10 cellular contexts compared by ENCODE assay signal in genomic region chr19:46579286-46579944, GRCh38. TPM values are rescaled to one million over a fixed set of nuclear protein-coding genes. Genes with fewer than 3 reads are reported as not detected.
A peak's percentile ranks its signal among the peaks of the same experiment; 100 is the strongest.
DNase-seq lines count a peak whose midpoint lies in the region; ATAC-seq, FAIRE-seq and TF ChIP-seq lines count a peak whose summit lies in the region.
"Had no signal": no experiment of that assay in that cellular context is flagged by ENCODE, and none has a peak within 500 bp of the region (broad histone marks: within the 10 kb centered on the region; RNA-seq: fewer than 3 reads in every experiment).

No MANE protein-coding gene starts in this region.

- H3K36me3 ChIP-seq in liver (ENCODE audit: control insufficient read depth in 4 of 4, insufficient read depth in 3 of 4, low read depth in 1 of 4, low read length in 3 of 4) (no peaks in the 10 kb centered on the region), PC-9 (ENCODE audit: low read depth) (no peaks in the 10 kb centered on the region), prostate gland (no peaks in the 10 kb centered on the region)

- no peak for TF ChIP-seq RAD21 in A549 (conservative IDR thresholded peaks at IDR 0.05 in 1 of 2, IDR thresholded peaks at IDR 0.05 in 1 of 2)
- no peak for TF ChIP-seq RAD21 in liver (IDR thresholded peaks at IDR 0.05)

- TF ChIP-seq CTCF in A549 (IDR thresholded peaks at IDR 0.05) (peak; percentile 27; the same call in 2 of the 3 replicates), GM12874 (IDR thresholded peaks at IDR 0.05; ENCODE audit: insufficient read depth, low read depth, low read length) (peak; percentile 66), liver (IDR thresholded peaks at IDR 0.05; ENCODE audit: low read depth, low read length, missing input control) (peak; percentile 6), PC-9 (conservative IDR thresholded peaks at IDR 0.05) (no peak), prostate gland (IDR thresholded peaks at IDR 0.05) (no peak)

- no peaks in the 10 kb centered on the region for H4K20me1 ChIP-seq in PC-9 (ENCODE audit: insufficient read depth)

- H3K27ac ChIP-seq in A549 (no peak overlapping the region), liver (ENCODE audit: low read depth in 1 of 2, low read length in 2 of 2) (no peak overlapping the region), PC-9 (no peak overlapping the region), prostate gland (no peak overlapping the region)

- H3K79me2 ChIP-seq in PC-9 (ENCODE audit: low read depth), result no peaks in the 10 kb centered on the region

- CTCF ChIA-PET in A549 (lab: Yijun Ruan, JAX) (interaction anchor here (0.9 to 2.7 kb wide), 6 partner anchors 33 to 117 kb away, joined by 3 to 11 read pairs (median 4); no protein-coding TSS in a partner anchor), PC-9 (lab: Charles Lee) (no interaction called here)

- H3K9me2 ChIP-seq in PC-9 (ENCODE audit: insufficient read depth), result no peaks in the 10 kb centered on the region

- H3K4me1 ChIP-seq in A549, result no peaks in the 10 kb centered on the region
- no peaks in the 10 kb centered on the region for H3K4me1 ChIP-seq in liver (ENCODE audit: control insufficient read depth in 4 of 4, insufficient read depth in 4 of 4, low read length in 3 of 4)
- H3K4me1 ChIP-seq in PC-9 (replicated peaks; ENCODE audit: insufficient read depth), result no peaks in the 10 kb centered on the region
- no peaks in the 10 kb centered on the region for H3K4me1 ChIP-seq in prostate gland (replicated peaks)

- H3K4me3 ChIP-seq in A549, result no peak overlapping the region
- no peak overlapping the region for H3K4me3 ChIP-seq in liver (ENCODE audit: low read depth in 1 of 3, low read length in 3 of 3)
- no peak overlapping the region for H3K4me3 ChIP-seq in PC-9
- H3K4me3 ChIP-seq in prostate gland, result no peak overlapping the region

- DNase-seq in A549 (ENCODE audit: low read depth in 1 of 2, low spot score in 1 of 2), result peak; percentile 28 to 55
- peak; percentile 76 for DNase-seq in activated CD8-positive, alpha-beta memory T cell treated with anti-CD3 and anti-CD28 coated beads, Interleukin-2, amount 50 U/mL, for 48 hours
- no peak for DNase-seq in posterior vena cava (ENCODE audit: low spot score)
- DNase-seq in PC-9, result no peak
- no peak for DNase-seq in prostate gland (ENCODE audit: low spot score)
- DNase-seq: SHP77 treated with DMSO at 0.1 percent for 48 hours had no signal

- no peak for FAIRE-seq in A549 (lab: Jason Lieb, UNC)
- FAIRE-seq: frontal cortex had no signal

- 57% methylated on average over 10 of the region's 10 CpGs for WGBS in A549 (ENCODE audit: missing lambda C conversion rate)
- 65% methylated on average over 10 of the region's 10 CpGs for WGBS in liver
- 52% methylated on average over 10 of the region's 10 CpGs for WGBS in prostate gland

- no peak for TF ChIP-seq EP300 in A549 (IDR thresholded peaks at IDR 0.05)

- 0 out of 3 replicates have a peak, but pooled peaks cover 3% of the 10 kb centered on the region for H3K9me3 ChIP-seq in A549
- no peaks in the 10 kb centered on the region for H3K9me3 ChIP-seq in liver (ENCODE audit: control insufficient read depth in 4 of 4, low read length in 3 of 4)
- no peaks in the 10 kb centered on the region for H3K9me3 ChIP-seq in PC-9 (ENCODE audit: insufficient read depth, low read depth)
- no peaks in the 10 kb centered on the region for H3K9me3 ChIP-seq in prostate gland

- ATAC-seq in A549 (peak; percentile 54 to 75; a peak in 4 of 6 replicates), HG03469 (IDR thresholded peaks at IDR 0.05; ENCODE audit: unreplicated experiment) (no peak)

- POLR2A ChIA-PET in A549 (lab: Yijun Ruan, JAX) (interaction anchor here (0.6 to 1.8 kb wide), 2 partner anchors 21 to 784 kb away, joined by 3 to 4 read pairs; no protein-coding TSS in a partner anchor), PC-9 (lab: Charles Lee; ENCODE audit: unreplicated experiment) (no interaction called here)

- H3K9ac ChIP-seq in liver (ENCODE audit: low read depth in 1 of 2, low read length in 2 of 2), result no peak overlapping the region

- no peak for TF ChIP-seq POLR2A in A549 (IDR thresholded peaks at IDR 0.05; ENCODE audit: low read length)
- TF ChIP-seq POLR2A in prostate gland (IDR thresholded peaks at IDR 0.05), result no peak

- no TSS peak for BruUV-seq in PC-9 (replicated peaks; lab: Mats Ljungman, UMichigan)

- intact Hi-C loops in posterior vena cava (cut with DNase I), result no loop called here
- intact Hi-C loops in PC-9 (cut with micrococcal nuclease; ENCODE audit: unreplicated experiment), result no loop called here
- intact Hi-C loops in prostate gland (cut with DNase I), result no loop called here

- no peak overlapping the region for H2AFZ ChIP-seq in PC-9

- no peaks in the 10 kb centered on the region for H3K27me3 ChIP-seq in liver (ENCODE audit: control insufficient read depth in 4 of 4, insufficient read depth in 4 of 4, low read length in 3 of 4)
- H3K27me3 ChIP-seq in PC-9 (ENCODE audit: insufficient read depth, low read depth), result no peaks in the 10 kb centered on the region
- no peaks in the 10 kb centered on the region for H3K27me3 ChIP-seq in prostate gland (replicated peaks; ENCODE audit: insufficient read depth)

- H3K4me2 ChIP-seq in A549 (no peak overlapping the region), PC-9 (no peak overlapping the region)

- H3F3A ChIP-seq in PC-9 (ENCODE audit: insufficient read depth, low read depth), result peaks cover 8% of the 10 kb centered on the region; the same call in 1 of the 2 replicates

TF ChIP-seq in A549, 52 proteins besides CTCF, POLR2A, EP300 and RAD21:
- TF ChIP-seq GATA3 (IDR thresholded peaks at IDR 0.05; ENCODE audit: borderline replicate concordance), result no peak
- peak; percentile 96 for TF ChIP-seq RFX5 (IDR thresholded peaks at IDR 0.05)
TF ChIP-seq in A549: peak in this region for 1.

TF ChIP-seq in liver, 16 proteins besides CTCF, POLR2A, EP300 and RAD21 (continues in another document):
- TF ChIP-seq JUND (IDR thresholded peaks at IDR 0.05) (no peak), HNF4A (conservative IDR thresholded peaks at IDR 0.05) (no peak)
- TF ChIP-seq, protein P1, sequence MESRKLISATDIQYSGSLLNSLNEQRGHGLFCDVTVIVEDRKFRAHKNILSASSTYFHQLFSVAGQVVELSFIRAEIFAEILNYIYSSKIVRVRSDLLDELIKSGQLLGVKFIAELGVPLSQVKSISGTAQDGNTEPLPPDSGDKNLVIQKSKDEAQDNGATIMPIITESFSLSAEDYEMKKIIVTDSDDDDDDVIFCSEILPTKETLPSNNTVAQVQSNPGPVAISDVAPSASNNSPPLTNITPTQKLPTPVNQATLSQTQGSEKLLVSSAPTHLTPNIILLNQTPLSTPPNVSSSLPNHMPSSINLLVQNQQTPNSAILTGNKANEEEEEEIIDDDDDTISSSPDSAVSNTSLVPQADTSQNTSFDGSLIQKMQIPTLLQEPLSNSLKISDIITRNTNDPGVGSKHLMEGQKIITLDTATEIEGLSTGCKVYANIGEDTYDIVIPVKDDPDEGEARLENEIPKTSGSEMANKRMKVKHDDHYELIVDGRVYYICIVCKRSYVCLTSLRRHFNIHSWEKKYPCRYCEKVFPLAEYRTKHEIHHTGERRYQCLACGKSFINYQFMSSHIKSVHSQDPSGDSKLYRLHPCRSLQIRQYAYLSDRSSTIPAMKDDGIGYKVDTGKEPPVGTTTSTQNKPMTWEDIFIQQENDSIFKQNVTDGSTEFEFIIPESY (IDR thresholded peaks at IDR 0.05), result no peak

RNA-seq across cellular contexts. Expression of gene CALM3, which starts 21.7 kb away (rescaled TPM):
- polyA plus RNA-seq in A549 (2011; rRNA removed), result 321 and 548 TPM in 2 replicates
- polyA plus RNA-seq in A549 (2012; cell fraction: cytosol; rRNA removed), result 348 and 411 TPM in 2 replicates
- 212 and 267 TPM in 2 replicates for polyA plus RNA-seq in A549 (2012; cell fraction: nucleus; rRNA removed)
- polyA plus RNA-seq in A549 (2017; fragmentation: RNase III; extraction: RNeasy Plus Mini Kit Qiagen cat#74134 plus additional on column Dnase treatment), result 303 to 327 TPM (median 313 TPM) in 3 replicates
- 142 and 171 TPM in 2 replicates for polyA minus RNA-seq in A549 (2011; rRNA and poly(A)+ RNA removed)
- 100 to 1,000 TPM in 1 of 2 donors, 10 to 100 TPM in 1; 73.3 to 112 TPM for total RNA-seq in liver
- 10 to 100 TPM; 51.4 to 90.0 TPM for polyA plus RNA-seq in liver
- total RNA-seq in posterior vena cava, result 100 to 1,000 TPM; 182 to 244 TPM
- total RNA-seq in PC-9 (2021), result 211 and 239 TPM in 2 replicates
- total RNA-seq in prostate gland, result 100 to 1,000 TPM; 166 to 171 TPM

RNA-seq across cellular contexts. Expression of gene PTGIR, which starts 45.5 kb away (rescaled TPM):
- polyA plus RNA-seq in A549 (2011; rRNA removed) (0.06 TPM in 1 of 2 replicates, not detected in the other), A549 (2017; fragmentation: RNase III; extraction: RNeasy Plus Mini Kit Qiagen cat#74134 plus additional on column Dnase treatment) (0.07 TPM in 1 of 3 replicates, not detected in the others), liver (1 to 10 TPM; 2.9 to 5.9 TPM)
- polyA plus RNA-seq in A549 (2012; cell fraction: cytosol; rRNA removed), result 0.09 and 0.12 TPM in 2 replicates
- 0.22 and 0.42 TPM in 2 replicates for polyA plus RNA-seq in A549 (2012; cell fraction: nucleus; rRNA removed)
- not detected in 2 replicates for polyA minus RNA-seq in A549 (2011; rRNA and poly(A)+ RNA removed)
- total RNA-seq in liver (1 to 10 TPM; 1.4 to 2.8 TPM), posterior vena cava (10 to 100 TPM; 17.3 to 29.8 TPM), PC-9 (2021) (0.28 TPM in 1 of 2 replicates, not detected in the other), prostate gland (1 to 10 TPM in 1 of 2 donors, not detected in 1; 2.2 TPM)
- total RNA-seq: frontal cortex had no signal

RNA-seq across cellular contexts. Expression of gene GNG8, which starts 56.6 kb away (rescaled TPM):
- not detected in 2 replicates for polyA plus RNA-seq in A549 (2011; rRNA removed)
- polyA plus RNA-seq in A549 (2012; cell fraction: cytosol; rRNA removed), result not detected in 2 replicates
- not detected in 2 replicates for polyA plus RNA-seq in A549 (2012; cell fraction: nucleus; rRNA removed)
- not detected in 3 replicates for polyA plus RNA-seq in A549 (2017; fragmentation: RNase III; extraction: RNeasy Plus Mini Kit Qiagen cat#74134 plus additional on column Dnase treatment)
- not detected in 2 replicates for polyA minus RNA-seq in A549 (2011; rRNA and poly(A)+ RNA removed)
- not detected for total RNA-seq in liver
- not detected for polyA plus RNA-seq in liver
- total RNA-seq in posterior vena cava, result not detected
- total RNA-seq in PC-9 (2021), result not detected in 2 replicates
- not detected for total RNA-seq in prostate gland
- total RNA-seq: frontal cortex had no signal

Comparison
In these comparisons a context has a peak if more than half of its experiments do, and no peak if none do; other contexts are left out.
1. DNase-seq: peak in A549 (2 of 2) and activated CD8-positive, alpha-beta memory T cell treated with anti-CD3 and anti-CD28 coated beads, Interleukin-2, amount 50 U/mL, for 48 hours (single experiment); none in posterior vena cava (single experiment), PC-9 (0 of 2) and prostate gland (single experiment).
2. CTCF ChIP-seq: peak in A549 (single experiment), GM12874 (single experiment) and liver (single experiment); none in PC-9 (single experiment) and prostate gland (0 of 4).
3. RNA of gene PTGIR, which starts 45.5 kb away (total RNA-seq): 17.3 to 29.8 TPM in posterior vena cava; 1.4 to 2.8 TPM in liver, 2.2 TPM in prostate gland and 0.28 TPM in PC-9; every median in the first group is over 4 times any median in the second.